In the genomic region with DNA sequence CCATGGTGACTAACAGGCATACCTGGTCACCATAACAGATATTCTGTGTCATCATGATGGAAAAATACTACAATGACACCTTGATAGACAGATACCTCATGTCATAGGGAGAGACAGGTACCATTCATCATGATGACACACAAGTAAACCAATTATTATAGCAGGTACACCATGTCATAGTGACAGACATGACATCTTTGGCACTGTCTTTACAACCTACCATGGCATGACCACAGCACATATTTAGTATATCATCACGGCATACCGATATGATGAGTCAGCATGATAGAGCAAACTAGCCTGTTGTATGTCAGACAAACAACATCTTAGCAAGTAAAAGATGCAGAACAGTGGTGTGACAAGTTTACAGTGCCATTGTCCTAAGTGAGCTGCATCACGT, we compare ENCODE assay signal across 17 cellular contexts.
DNase-seq lines count a peak whose midpoint lies in the region; ATAC-seq, FAIRE-seq and TF ChIP-seq lines count a peak whose summit lies in the region.
"Had no signal": no experiment of that assay in that cellular context is flagged by ENCODE, and none has a peak within 500 bp of the region (broad histone marks: within the 10 kb centered on the region; RNA-seq: fewer than 3 reads in every experiment).

No MANE protein-coding gene starts in this region.

- no peak overlapping the region for H3K9ac ChIP-seq in K562 (ENCODE audit: insufficient read depth in 1 of 2, low read depth in 2 of 2, low read length in 2 of 2)

- no peaks in the 10 kb centered on the region for H3K9me3 ChIP-seq in K562 (replicated peaks; ENCODE audit: control insufficient read depth, insufficient read depth, low read depth, low read length)
- no peaks in the 10 kb centered on the region for H3K9me3 ChIP-seq in CD8-positive, alpha-beta T cell (ENCODE audit: low read length)
- H3K9me3 ChIP-seq: thyroid gland had no signal

- FAIRE-seq in K562 (lab: Jason Lieb, UNC) = peak; percentile 26
- FAIRE-seq: G401.6 had no signal

- peaks cover 19% of the 10 kb centered on the region for H3K4me1 Mint-ChIP-seq in nephron progenitor cell
- no peaks in the 10 kb centered on the region for H3K4me1 Mint-ChIP-seq in CD8-positive, alpha-beta T cell (ENCODE audit: low read depth)

- in situ Hi-C loops in ACHN (cut with HindIII; ENCODE audit: low pct_ligation_motif_present, low pct_unique_long_range_greater_than_20kb, low sequenced_read_pairs) (no loop called here), K562 (cut with MboI) (no loop called here)

- H3K36me3 ChIP-seq in K562 (ENCODE audit: control insufficient read depth, insufficient read depth, low read length) = no peaks in the 10 kb centered on the region
- H3K36me3 ChIP-seq in CD8-positive, alpha-beta T cell (ENCODE audit: insufficient read depth, low read length) = no peaks in the 10 kb centered on the region
- H3K36me3 ChIP-seq: MG63, thyroid gland had no signal

- H3K9me3 Mint-ChIP-seq in nephron progenitor cell = no peaks in the 10 kb centered on the region
- H3K9me3 Mint-ChIP-seq in CD8-positive, alpha-beta T cell = no peaks in the 10 kb centered on the region
- H3K9me3 Mint-ChIP-seq: activated CD8-positive, alpha-beta T cell treated with anti-CD3 and anti-CD28 coated beads for 36 hours; activated T-cell treated with anti-CD3 and anti-CD28 coated beads, Interleukin-2, amount 50 U/mL, for 4 hours had no signal

- POLR2A ChIA-PET in K562 (lab: Yijun Ruan, JAX) = no interaction called here
- POLR2A ChIA-PET in CD8-positive, alpha-beta T cell (lab: Charles Lee) = no interaction called here

- H4K20me1 ChIP-seq in K562 (replicated peaks; ENCODE audit: control insufficient read depth, insufficient read depth, low read length) = no peaks in the 10 kb centered on the region

- ATAC-seq in K562 = no peak
- ATAC-seq in CD8-positive, alpha-beta T cell = no peak
- ATAC-seq: activated CD8-positive, alpha-beta T cell treated with anti-CD3 and anti-CD28 coated beads for 36 hours; activated T-cell treated with anti-CD3 and anti-CD28 coated beads, Interleukin-2, amount 50 U/mL, for 4 hours; sciatic nerve had no signal

- H3K4me3 ChIP-seq in K562 = no peak overlapping the region
- H3K4me3 ChIP-seq in CD8-positive, alpha-beta T cell (ENCODE audit: low read depth, low read length) = no peak overlapping the region
- H3K4me3 ChIP-seq: MG63, thyroid gland had no signal

- peak; percentile 41 for DNase-seq in ACHN
- DNase-seq in HS-5 (ENCODE audit: low read depth) = peak; percentile 38
- no peak for DNase-seq in K562 (ENCODE audit: extremely low read depth in 1 of 4, low spot score in 3 of 4)
- DNase-seq in iris pigment epithelial cell (ENCODE audit: low read depth) = peak; percentile 34
- DNase-seq in nephron progenitor cell = no peak
- no peak for DNase-seq in CD8-positive, alpha-beta T cell
- no peak for DNase-seq in T-helper 2 cell
- DNase-seq in NCI-H1417 (lab: John Stamatoyannopoulos, UW) = no peak
- DNase-seq: activated CD8-positive, alpha-beta T cell treated with anti-CD3 and anti-CD28 coated beads for 36 hours; activated naive CD4-positive, alpha-beta T cell treated with anti-CD3 and anti-CD28 coated beads, Interleukin-2, amount 50 U/mL, for 16 hours; activated T-cell treated with anti-CD3 and anti-CD28 coated beads, Interleukin-2, amount 50 U/mL, for 4 hours; MG63; NCI-H1694 treated with DMSO at 0.1 percent for 48 hours; stimulated activated naive CD4-positive, alpha-beta T cell; thyroid gland had no signal

- no peaks in the 10 kb centered on the region for H3K79me2 ChIP-seq in K562 (ENCODE audit: control insufficient read depth, insufficient read depth, low read length)

- BruUV-seq in K562 (replicated peaks; lab: Mats Ljungman, UMichigan) = no TSS peak

- no peak for TF ChIP-seq POLR2A in K562 (conservative IDR thresholded peaks at IDR 0.05)

- no peak overlapping the region for H3K27ac Mint-ChIP-seq in nephron progenitor cell
- H3K27ac Mint-ChIP-seq in CD8-positive, alpha-beta T cell = no peak overlapping the region
- H3K27ac Mint-ChIP-seq: activated CD8-positive, alpha-beta T cell treated with anti-CD3 and anti-CD28 coated beads for 36 hours had no signal

- 2% methylated on average over 3 of the region's 3 CpGs for WGBS in K562 (ENCODE audit: insufficient coverage, low coverage, missing lambda C conversion rate)

- no peaks in the 10 kb centered on the region for H3K36me3 Mint-ChIP-seq in nephron progenitor cell (ENCODE audit: low read depth)
- no peaks in the 10 kb centered on the region for H3K36me3 Mint-ChIP-seq in CD8-positive, alpha-beta T cell

- CTCF ChIA-PET in K562 (lab: Yijun Ruan, JAX; ENCODE audit: low intra/inter-chr PET ratio) = no interaction called here
- CTCF ChIA-PET in CD8-positive, alpha-beta T cell (lab: Charles Lee) = no interaction called here

- no peaks in the 10 kb centered on the region for H3K27me3 ChIP-seq in K562 (ENCODE audit: control insufficient read depth in 2 of 2, insufficient read depth in 2 of 2, low read length in 2 of 2)
- H3K27me3 ChIP-seq in CD8-positive, alpha-beta T cell (ENCODE audit: insufficient read depth, low read length) = no peaks in the 10 kb centered on the region
- H3K27me3 ChIP-seq: MG63, thyroid gland had no signal

- intact Hi-C loops in K562 (cut with micrococcal nuclease) = no loop called here
- intact Hi-C loops in CD8-positive, alpha-beta T cell (cut with DNase I, micrococcal nuclease) = no loop called here

- no peaks in the 10 kb centered on the region for H3K9me1 ChIP-seq in K562 (ENCODE audit: control insufficient read depth, insufficient read depth, low read length)

- TF ChIP-seq CTCF in K562 (IDR thresholded peaks at IDR 0.05 in 2 of 3, conservative IDR thresholded peaks at IDR 0.05 in 1 of 3; ENCODE audit: insufficient read depth in 2 of 3, low read depth in 1 of 3, low read length in 3 of 3) (no peak), nephron progenitor cell (IDR thresholded peaks at IDR 0.05) (no peak)
- TF ChIP-seq CTCF in CD8-positive, alpha-beta T cell (IDR thresholded peaks at IDR 0.05) = no peak

- H2AFZ ChIP-seq in K562 (ENCODE audit: low read depth, low read length) = no peak overlapping the region

- H3K4me1 ChIP-seq in K562 (replicated peaks in 1 of 2; ENCODE audit: control insufficient read depth in 2 of 2, insufficient read depth in 2 of 2, low read length in 2 of 2) = no peaks in the 10 kb centered on the region
- H3K4me1 ChIP-seq in CD8-positive, alpha-beta T cell (ENCODE audit: insufficient read depth, low read length) = no peaks in the 10 kb centered on the region

- H3K27ac ChIP-seq in K562 (ENCODE audit: extremely low read depth, low read depth, low read length) = no peak overlapping the region
- no peak overlapping the region for H3K27ac ChIP-seq in CD8-positive, alpha-beta T cell (ENCODE audit: low read depth, low read length)
- H3K27ac ChIP-seq: thyroid gland had no signal

- no peak for TF ChIP-seq EP300 in K562 (IDR thresholded peaks at IDR 0.05; ENCODE audit: low read length)

- H3K4me3 Mint-ChIP-seq in nephron progenitor cell = no peak overlapping the region
- H3K4me3 Mint-ChIP-seq in CD8-positive, alpha-beta T cell = no peak overlapping the region
- H3K4me3 Mint-ChIP-seq: activated CD8-positive, alpha-beta T cell treated with anti-CD3 and anti-CD28 coated beads for 36 hours; activated T-cell treated with anti-CD3 and anti-CD28 coated beads, Interleukin-2, amount 50 U/mL, for 4 hours had no signal

- no peak overlapping the region for H3K4me2 ChIP-seq in K562 (ENCODE audit: insufficient read depth, low read length)

- H3K27me3 Mint-ChIP-seq in nephron progenitor cell (ENCODE audit: low read depth, poor library complexity) = peaks cover 8% of the 10 kb centered on the region
- H3K27me3 Mint-ChIP-seq in CD8-positive, alpha-beta T cell (ENCODE audit: low read depth) = peaks cover 5% of the 10 kb centered on the region

- no peak for TF ChIP-seq RAD21 in K562 (CRISPR knock-in tag; conservative IDR thresholded peaks at IDR 0.05 in 1 of 2, IDR thresholded peaks at IDR 0.05 in 1 of 2)

TF ChIP-seq in K562, 482 proteins besides CTCF, POLR2A, EP300 and RAD21 (continues in another document):
- no peak for TF ChIP-seq JUND (IDR thresholded peaks at IDR 0.05; ENCODE audit: borderline replicate concordance, low read depth, low read length)
- TF ChIP-seq JUND (tag; IDR thresholded peaks at IDR 0.05; ENCODE audit: borderline replicate concordance, low read depth, low read length) = peak; percentile 44; the same call in 1 of the 3 replicates
- peak; percentile 95 for TF ChIP-seq ZNF316 (IDR thresholded peaks at IDR 0.05)
- peak; percentile 89 for TF ChIP-seq MAFF (IDR thresholded peaks at IDR 0.05; ENCODE audit: low read length)
- TF ChIP-seq MAFK (IDR thresholded peaks at IDR 0.05; ENCODE audit: low read length) = peak; percentile 94
- peak; percentile 44; the same call in 1 of the 2 replicates for TF ChIP-seq NFE2 (IDR thresholded peaks at IDR 0.05; ENCODE audit: low read depth)
- TF ChIP-seq SRSF3 (IDR thresholded peaks at IDR 0.05; ENCODE audit: insufficient read depth, low read length) = no peak
- 0 out of 2 replicates have a peak, but pooled peaks have one; percentile 17 for TF ChIP-seq FOSL1 (tag; conservative IDR thresholded peaks at IDR 0.05)
- TF ChIP-seq, protein P1, sequence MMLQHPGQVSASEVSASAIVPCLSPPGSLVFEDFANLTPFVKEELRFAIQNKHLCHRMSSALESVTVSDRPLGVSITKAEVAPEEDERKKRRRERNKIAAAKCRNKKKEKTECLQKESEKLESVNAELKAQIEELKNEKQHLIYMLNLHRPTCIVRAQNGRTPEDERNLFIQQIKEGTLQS (IDR thresholded peaks at IDR 0.05) = peak; percentile 40; the same call in 1 of the 2 replicates
- TF ChIP-seq, protein P1 (CRISPR knock-in tag; conservative IDR thresholded peaks at IDR 0.05) = no peak
- peak; percentile 95 for TF ChIP-seq MAFG (tag; conservative IDR thresholded peaks at IDR 0.05)
- no peak for TF ChIP-seq HCFC1 (IDR thresholded peaks at IDR 0.05; ENCODE audit: low read depth, low read length)
- TF ChIP-seq HEY1 (CRISPR knock-in tag; IDR thresholded peaks at IDR 0.05; ENCODE audit: borderline replicate concordance) = no peak
- no peak for TF ChIP-seq KLF1 (tag; IDR thresholded peaks at IDR 0.05)
- TF ChIP-seq, protein P2, sequence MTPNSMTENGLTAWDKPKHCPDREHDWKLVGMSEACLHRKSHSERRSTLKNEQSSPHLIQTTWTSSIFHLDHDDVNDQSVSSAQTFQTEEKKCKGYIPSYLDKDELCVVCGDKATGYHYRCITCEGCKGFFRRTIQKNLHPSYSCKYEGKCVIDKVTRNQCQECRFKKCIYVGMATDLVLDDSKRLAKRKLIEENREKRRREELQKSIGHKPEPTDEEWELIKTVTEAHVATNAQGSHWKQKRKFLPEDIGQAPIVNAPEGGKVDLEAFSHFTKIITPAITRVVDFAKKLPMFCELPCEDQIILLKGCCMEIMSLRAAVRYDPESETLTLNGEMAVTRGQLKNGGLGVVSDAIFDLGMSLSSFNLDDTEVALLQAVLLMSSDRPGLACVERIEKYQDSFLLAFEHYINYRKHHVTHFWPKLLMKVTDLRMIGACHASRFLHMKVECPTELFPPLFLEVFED (CRISPR knock-in tag; conservative IDR thresholded peaks at IDR 0.05) = no peak

Comparison
In these comparisons a context has a peak if more than half of its experiments do, and no peak if none do; other contexts are left out.
1. DNase-seq: peak in ACHN (single experiment), HS-5 (single experiment) and iris pigment epithelial cell (single experiment); none in K562 (0 of 4), nephron progenitor cell (single experiment), CD8-positive, alpha-beta T cell (0 of 7), T-helper 2 cell (0 of 5) and NCI-H1417 (0 of 3).